Comparison of ENCODE assay signal across 26 cellular contexts in the genomic region with DNA sequence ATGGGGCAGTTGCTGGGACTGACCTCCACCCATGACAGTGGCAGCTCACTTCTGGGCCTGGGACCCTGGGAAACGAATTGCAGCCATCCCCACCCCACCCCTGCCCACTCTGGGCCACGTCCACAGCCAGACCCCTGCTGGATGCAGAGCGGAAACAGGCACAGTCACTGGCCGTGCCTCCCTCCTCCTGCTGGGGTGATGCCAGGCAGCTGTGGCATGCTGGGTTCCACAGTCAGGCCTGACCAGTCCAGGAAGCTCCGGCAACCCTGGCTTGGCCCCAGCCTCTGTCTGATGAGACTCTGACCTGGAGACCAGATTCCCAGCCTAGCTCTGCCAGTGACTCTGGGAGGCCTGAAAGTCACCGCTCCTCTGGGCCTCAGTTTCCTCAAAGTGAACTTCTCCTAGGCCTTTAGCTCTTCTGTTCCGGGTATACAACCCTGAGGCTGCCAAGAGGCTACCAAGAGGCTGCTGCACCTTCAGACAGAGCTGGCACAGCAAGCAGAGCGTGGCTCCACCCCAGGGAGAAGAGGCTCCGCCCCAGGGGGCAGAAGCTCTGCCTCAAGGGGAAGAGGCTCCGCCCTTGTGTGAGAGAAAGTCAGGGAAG. TPM values are rescaled to one million over a fixed set of nuclear protein-coding genes. Genes with fewer than 3 reads are reported as not detected.
DNase-seq lines count a peak whose midpoint lies in the region; ATAC-seq and TF ChIP-seq lines count a peak whose summit lies in the region.
"Had no signal": no experiment of that assay in that cellular context is flagged by ENCODE, and none has a peak within 500 bp of the region (broad histone marks: within the 10 kb centered on the region; RNA-seq: fewer than 3 reads in every experiment).

No MANE protein-coding gene starts in this region.

- no peak overlapping the region for H2BK15ac ChIP-seq in H9 (ENCODE audit: low read depth, low read length)

- no peak overlapping the region for H3K14ac ChIP-seq in H9 (ENCODE audit: insufficient read depth, low read length)

- H4K8ac ChIP-seq in H9 (replicated peaks; ENCODE audit: insufficient read length, low read depth, low read length), result no peak overlapping the region

- no peaks in the 10 kb centered on the region for H3K23me2 ChIP-seq in H9 (ENCODE audit: insufficient read length, low read depth, low read length, poor library complexity, severe bottlenecking)

- H2AFZ ChIP-seq in H9 (ENCODE audit: low read length), result no peak overlapping the region

- no peak overlapping the region for H2BK5ac ChIP-seq in H9 (ENCODE audit: insufficient read length, low read length)

- peaks cover 5% of the 10 kb centered on the region; the same call in 1 of the 2 replicates for H3K4me1 ChIP-seq in H9 (ENCODE audit: insufficient read depth, low read length)
- H3K4me1 ChIP-seq: psoas muscle, SJCRH30 had no signal

- H3K9ac ChIP-seq in H9 (ENCODE audit: extremely low read depth, insufficient read length, low read length), result no peak overlapping the region

- H3K27me3 ChIP-seq in H9 (ENCODE audit: insufficient read depth, low read length), result no peaks in the 10 kb centered on the region

- TF ChIP-seq CTCF in H9 (conservative IDR thresholded peaks at IDR 0.05) (no peak), WTC11 (IDR thresholded peaks at IDR 0.05) (no peak)

- no peak overlapping the region for H2AK5ac ChIP-seq in H9 (ENCODE audit: insufficient read length, low read length)

- H3K18ac ChIP-seq in H9 (ENCODE audit: insufficient read length, low read depth, low read length), result no peak overlapping the region

- H3K79me2 ChIP-seq in H9 (ENCODE audit: insufficient read depth, low read length), result peaks cover 17% of the 10 kb centered on the region; the same call in 1 of the 2 replicates

- WGBS in H9 (ENCODE audit: extremely low coverage, insufficient read length, low lambda C conversion rate), result no CpG with 5 or more reads among the region's 10 CpGs

- H3K4me3 Mint-ChIP-seq in H9 (no peak overlapping the region), WTC11 (no peak overlapping the region)
- H3K4me3 Mint-ChIP-seq: activated naive CD8-positive, alpha-beta T cell; activated T-cell treated with anti-CD3 and anti-CD28 coated beads, Interleukin-2, amount 50 U/mL, for 72 hours; CD8-positive, alpha-beta T cell; central memory CD8-positive, alpha-beta T cell had no signal

- no peaks in the 10 kb centered on the region for H3K9me3 ChIP-seq in H9 (ENCODE audit: control insufficient read depth, low read depth, low read length)
- H3K9me3 ChIP-seq: psoas muscle, SJCRH30 had no signal

- H3K23ac ChIP-seq in H9 (ENCODE audit: insufficient read length, low read depth, low read length), result no peak overlapping the region

- no peaks in the 10 kb centered on the region for H3K27me3 Mint-ChIP-seq in H9 (ENCODE audit: low read depth)
- H3K27me3 Mint-ChIP-seq in WTC11 (ENCODE audit: low read depth), result peaks cover 3% of the 10 kb centered on the region; the same call in 1 of the 2 replicates

- peak; percentile 46 for ATAC-seq in WTC11
- ATAC-seq in GM19467 (IDR thresholded peaks at IDR 0.05; ENCODE audit: unreplicated experiment), result no peak
- ATAC-seq: activated T-cell treated with anti-CD3 and anti-CD28 coated beads, Interleukin-2, amount 50 U/mL, for 72 hours; CD8-positive, alpha-beta T cell; psoas muscle had no signal

- no peak overlapping the region for H3T11ph ChIP-seq in H9 (ENCODE audit: low read length)

- POLR2A ChIA-PET in WTC11 (lab: Charles Lee), result interaction anchor here (0.6 kb wide), 1 partner anchor 14 kb away, joined by 8 read pairs; no protein-coding TSS in a partner anchor

- H3K9me3 Mint-ChIP-seq in H9 (peaks cover 13 to 15% of the 10 kb centered on the region in 2 experiments), WTC11 (peaks cover 16% of the 10 kb centered on the region)
- H3K9me3 Mint-ChIP-seq: immature natural killer cell had no signal

- no peak overlapping the region for H4K91ac ChIP-seq in H9 (ENCODE audit: insufficient read length, low read depth, low read length)

- H3K4me1 Mint-ChIP-seq in H9, result peaks cover 50% of the 10 kb centered on the region in 2 experiments
- H3K4me1 Mint-ChIP-seq in WTC11, result peaks cover 29% of the 10 kb centered on the region
- H3K4me1 Mint-ChIP-seq: central memory CD8-positive, alpha-beta T cell; immature natural killer cell had no signal

- no peak overlapping the region for H2BK20ac ChIP-seq in H9 (ENCODE audit: low read depth, low read length, poor library complexity, severe bottlenecking)

- no peak overlapping the region for H3K4ac ChIP-seq in H9 (ENCODE audit: low read depth, low read length)

- H3K79me1 ChIP-seq in H9 (ENCODE audit: insufficient read depth, low read depth, low read length, poor library complexity, severe bottlenecking), result no peaks in the 10 kb centered on the region

- peaks cover 3% of the 10 kb centered on the region for H4K20me1 ChIP-seq in H9 (ENCODE audit: control insufficient read depth, insufficient read depth, insufficient read length)

- H2BK12ac ChIP-seq in H9 (ENCODE audit: insufficient read length, low read depth, low read length), result no peak overlapping the region

- H3K56ac ChIP-seq in H9 (ENCODE audit: insufficient read length, low read depth, low read length), result no peak overlapping the region

- DNase-seq in COLO668 (lab: John Stamatoyannopoulos, UW; ENCODE audit: unreplicated experiment) (peak; percentile 38), H9 (peak; percentile 47), WTC11 (ENCODE audit: low spot score) (peak; percentile 42), myocyte (ENCODE audit: low read depth) (peak; percentile 26), cerebellar cortex (ENCODE audit: low spot score) (no peak), HuH-7 (ENCODE audit: low spot score) (no peak)
- DNase-seq: activated CD4-positive, alpha-beta T cell treated with anti-CD3 and anti-CD28 coated beads for 4 hours; activated T-cell treated with anti-CD3 and anti-CD28 coated beads, Interleukin-2, amount 50 U/mL, for 72 hours; CD8-positive, alpha-beta T cell; immature natural killer cell; NCI-H187; NCI-H2227 treated with DMSO at 0.1 percent for 48 hours; SJCRH30; stimulated activated CD4-positive, alpha-beta T cell treated with anti-CD3 and anti-CD28 coated beads, Interleukin-2, amount 100 ng/mL, for 48 hours; stimulated activated naive CD4-positive, alpha-beta T cell; T-helper 1 cell had no signal

- no peak overlapping the region for H4K5ac ChIP-seq in H9 (ENCODE audit: insufficient read length, low read depth, low read length)

- H3K27ac Mint-ChIP-seq in H9 (no peak overlapping the region; a peak in 2 of 7 replicates), WTC11 (no peak overlapping the region)
- H3K27ac Mint-ChIP-seq: activated naive CD8-positive, alpha-beta T cell; activated T-cell treated with anti-CD3 and anti-CD28 coated beads, Interleukin-2, amount 50 U/mL, for 72 hours; CD8-positive, alpha-beta T cell; immature natural killer cell had no signal

- no peak overlapping the region for H2BK120ac ChIP-seq in H9 (ENCODE audit: low read depth, low read length, poor library complexity, severe bottlenecking)

- H3K36me3 Mint-ChIP-seq in H9 (ENCODE audit: insufficient read depth in 1 of 3, low read depth in 3 of 3) (peaks cover 9 to 30% (median 15%) of the 10 kb centered on the region in 3 experiments), WTC11 (peaks cover 18% of the 10 kb centered on the region)
- H3K36me3 Mint-ChIP-seq: activated naive CD8-positive, alpha-beta T cell; CD8-positive, alpha-beta T cell; immature natural killer cell had no signal

- H3K27ac ChIP-seq in H9 (ENCODE audit: insufficient read length, low read depth, low read length), result no peak overlapping the region
- H3K27ac ChIP-seq: psoas muscle, SJCRH30 had no signal

- CTCF ChIA-PET in WTC11 (lab: Charles Lee), result interaction anchor here (0.9 to 11.6 kb wide), 3 partner anchors 9 to 31 kb away, joined by 3 to 140 read pairs (median 4); a partner anchor contains a TSS

- H3K4me2 ChIP-seq in H9 (ENCODE audit: insufficient read depth, insufficient read length, low read length), result no peak overlapping the region
- H3K4me2 ChIP-seq: smooth muscle cell had no signal

TF ChIP-seq in WTC11, 78 proteins besides CTCF, POLR2A, EP300 and RAD21:
- no peak for TF ChIP-seq GTF2I (CRISPR knock-in tag; conservative IDR thresholded peaks at IDR 0.05)
- no peak for TF ChIP-seq ZNF219 (CRISPR knock-in tag; IDR thresholded peaks at IDR 0.05; ENCODE audit: borderline replicate concordance)
- TF ChIP-seq, protein P1, sequence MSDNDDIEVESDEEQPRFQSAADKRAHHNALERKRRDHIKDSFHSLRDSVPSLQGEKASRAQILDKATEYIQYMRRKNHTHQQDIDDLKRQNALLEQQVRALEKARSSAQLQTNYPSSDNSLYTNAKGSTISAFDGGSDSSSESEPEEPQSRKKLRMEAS (CRISPR knock-in tag; IDR thresholded peaks at IDR 0.05), result no peak
- TF ChIP-seq GABPB1 (CRISPR knock-in tag; IDR thresholded peaks at IDR 0.05), result no peak
- TF ChIP-seq, protein P2, sequence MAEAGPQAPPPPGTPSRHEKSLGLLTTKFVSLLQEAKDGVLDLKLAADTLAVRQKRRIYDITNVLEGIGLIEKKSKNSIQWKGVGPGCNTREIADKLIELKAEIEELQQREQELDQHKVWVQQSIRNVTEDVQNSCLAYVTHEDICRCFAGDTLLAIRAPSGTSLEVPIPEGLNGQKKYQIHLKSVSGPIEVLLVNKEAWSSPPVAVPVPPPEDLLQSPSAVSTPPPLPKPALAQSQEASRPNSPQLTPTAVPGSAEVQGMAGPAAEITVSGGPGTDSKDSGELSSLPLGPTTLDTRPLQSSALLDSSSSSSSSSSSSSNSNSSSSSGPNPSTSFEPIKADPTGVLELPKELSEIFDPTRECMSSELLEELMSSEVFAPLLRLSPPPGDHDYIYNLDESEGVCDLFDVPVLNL (CRISPR knock-in tag; IDR thresholded peaks at IDR 0.05; ENCODE audit: borderline replicate concordance, low read depth), result no peak
- TF ChIP-seq ZNF121 (CRISPR knock-in tag; IDR thresholded peaks at IDR 0.05), result no peak
- no peak for TF ChIP-seq RORB (CRISPR knock-in tag; IDR thresholded peaks at IDR 0.05)

RNA-seq across cellular contexts. Expression of a gene that starts 8.9 kb away (rescaled TPM):
- total RNA-seq in H9 (2021) (15.0 and 16.2 TPM in 2 replicates), WTC11 (2021) (12.5 to 13.0 TPM (median 12.6 TPM) in 3 replicates), myocyte (0.36 TPM in 1 of 2 replicates, not detected in the other)
- 0.20 TPM for polyA plus RNA-seq in myocyte (2012)
- total RNA-seq: activated CD8-positive, alpha-beta memory T cell treated with anti-CD3 and anti-CD28 coated beads for 36 hours; activated T-cell treated with anti-CD3 and anti-CD28 coated beads, Interleukin-2, amount 50 U/mL, for 72 hours; CD8-positive, alpha-beta T cell; psoas muscle; SJCRH30 had no signal
- polyA plus RNA-seq: immature natural killer cell, liver had no signal

RNA-seq across cellular contexts. Expression of a gene that starts 38.4 kb away (rescaled TPM):
- 5.2 and 5.5 TPM in 2 replicates for total RNA-seq in H9 (2021)
- 5.3 to 5.9 TPM (median 5.3 TPM) in 3 replicates for total RNA-seq in WTC11 (2021)
- total RNA-seq in myocyte, result not detected in 2 replicates
- 0.13 TPM for polyA plus RNA-seq in myocyte (2012)
- total RNA-seq: activated CD8-positive, alpha-beta memory T cell treated with anti-CD3 and anti-CD28 coated beads for 36 hours; activated T-cell treated with anti-CD3 and anti-CD28 coated beads, Interleukin-2, amount 50 U/mL, for 72 hours; astrocyte; CD8-positive, alpha-beta T cell; epithelial cell of proximal tubule; liver; mucosa of gallbladder; psoas muscle; SJCRH30; smooth muscle cell had no signal
- polyA plus RNA-seq: immature natural killer cell, liver, smooth muscle cell had no signal

RNA-seq across cellular contexts. Expression of a gene that starts 41.3 kb away (rescaled TPM):
- total RNA-seq in H9 (2021) (0.20 and 0.31 TPM in 2 replicates), WTC11 (2021) (0.25 to 0.94 TPM (median 0.41 TPM) in 3 replicates), myocyte (2.7 and 4.6 TPM in 2 replicates)
- polyA plus RNA-seq in myocyte (2012), result 1.3 TPM
- total RNA-seq: SJCRH30 had no signal

Comparison
In these comparisons a context has a peak if more than half of its experiments do, and no peak if none do; other contexts are left out.
1. DNase-seq: peak in COLO668 (single experiment), H9 (single experiment), WTC11 (single experiment) and myocyte (single experiment); none in cerebellar cortex (single experiment) and HuH-7 (single experiment).